Comparison of ENCODE assay signal across 8 cellular contexts in genomic region chr7:42843209-42843800, GRCh38.
A peak's percentile ranks its signal among the peaks of the same experiment; 100 is the strongest.
DNase-seq lines count a peak whose midpoint lies in the region; ATAC-seq and TF ChIP-seq lines count a peak whose summit lies in the region.

No MANE protein-coding gene starts in this region.

- H3K4me3 ChIP-seq in HL-60 (replicated peaks; ENCODE audit: insufficient read depth, low read length) (no peak overlapping the region), SK-N-MC (peak overlapping the region; percentile 31; the same call in 1 of the 2 replicates), psoas muscle (peak overlapping the region; percentile 51)

- intact Hi-C loops in psoas muscle (cut with DNase I), result loop anchor here in 1 of 2 donors (10.0 kb wide), 1 partner anchor 859 kb away; no protein-coding TSS in a partner anchor

- H3K9me3 Mint-ChIP-seq in stimulated activated effector memory CD8-positive, alpha-beta T cell treated with anti-CD3 and anti-CD28 coated beads, Interleukin-12 subunit alpha, Interleukin-12 subunit beta, amount 100 ng/mL, for 72 hours, result no peaks in the 10 kb centered on the region

- WGBS in psoas muscle, 3 donors, result 25 to 31% (median 28%) methylated on average over 12 of the region's 12 CpGs

- peak; percentile 27 for TF ChIP-seq CTCF in HL-60 (IDR thresholded peaks at IDR 0.05; ENCODE audit: insufficient read depth, low read length)
- TF ChIP-seq CTCF in psoas muscle (IDR thresholded peaks at IDR 0.05), result peak; percentile 51

- no peaks in the 10 kb centered on the region for H3K36me3 Mint-ChIP-seq in stimulated activated effector memory CD8-positive, alpha-beta T cell treated with anti-CD3 and anti-CD28 coated beads, Interleukin-12 subunit alpha, Interleukin-12 subunit beta, amount 100 ng/mL, for 72 hours

- H3K36me3 ChIP-seq in SK-N-MC (ENCODE audit: insufficient read depth, low read length), result no peaks in the 10 kb centered on the region
- H3K36me3 ChIP-seq in psoas muscle (ENCODE audit: insufficient read depth in 1 of 2, low read depth in 1 of 2), result no peaks in the 10 kb centered on the region

- no peak overlapping the region for H3K4me3 Mint-ChIP-seq in stimulated activated effector memory CD8-positive, alpha-beta T cell treated with anti-CD3 and anti-CD28 coated beads, Interleukin-12 subunit alpha, Interleukin-12 subunit beta, amount 100 ng/mL, for 72 hours

- H3K27me3 ChIP-seq in HL-60 (ENCODE audit: insufficient read depth, poor library complexity, severe bottlenecking) (peaks cover 9% of the 10 kb centered on the region), psoas muscle (ENCODE audit: insufficient read depth in 3 of 3, low read length in 2 of 3) (peaks cover 0 to 4% (median 0%) of the 10 kb centered on the region in 3 donors)

- ATAC-seq in psoas muscle, result peak; percentile 65 to 93 (median 83)
- no peak for ATAC-seq in stimulated activated effector memory CD8-positive, alpha-beta T cell treated with anti-CD3 and anti-CD28 coated beads, Interleukin-12 subunit alpha, Interleukin-12 subunit beta, amount 100 ng/mL, for 72 hours

- H3K4me1 Mint-ChIP-seq in stimulated activated effector memory CD8-positive, alpha-beta T cell treated with anti-CD3 and anti-CD28 coated beads, Interleukin-12 subunit alpha, Interleukin-12 subunit beta, amount 100 ng/mL, for 72 hours, result no peaks in the 10 kb centered on the region

- H3K27ac ChIP-seq in HL-60 (replicated peaks) (no peak overlapping the region), SK-N-MC (no peak overlapping the region), psoas muscle (no peak overlapping the region)

- H3K9me3 ChIP-seq in SK-N-MC (ENCODE audit: low read depth, low read length), result no peaks in the 10 kb centered on the region
- H3K9me3 ChIP-seq in psoas muscle, result no peaks in the 10 kb centered on the region

- no peaks in the 10 kb centered on the region for H3K4me1 ChIP-seq in psoas muscle

- no peak overlapping the region for H3K27ac Mint-ChIP-seq in stimulated activated effector memory CD8-positive, alpha-beta T cell treated with anti-CD3 and anti-CD28 coated beads, Interleukin-12 subunit alpha, Interleukin-12 subunit beta, amount 100 ng/mL, for 72 hours

- H3K9ac ChIP-seq in SK-N-MC (ENCODE audit: insufficient read length), result no peak overlapping the region

- peak; percentile 26 for DNase-seq in stimulated activated CD4-positive, alpha-beta T cell treated with anti-CD3 and anti-CD28 coated beads, Interleukin-15, amount 100 ng/mL, for 24 hours
- no peak for DNase-seq in stimulated activated CD4-positive, alpha-beta T cell treated with anti-CD3 and anti-CD28 coated beads, Interleukin-4, amount 100 ng/mL, for 1 hour
- DNase-seq in HL-60 (ENCODE audit: low read depth in 1 of 2, low spot score in 1 of 2) (peak in 1 of 2 experiments; percentile 46), SK-N-MC (ENCODE audit: low read depth, low spot score) (no peak), germinal center (ENCODE audit: low spot score) (peak; percentile 19), psoas muscle (peak in 1 of 2 donors; percentile 52), GF-D8 (lab: John Stamatoyannopoulos, UW) (no peak)
- DNase-seq in stimulated activated effector memory CD8-positive, alpha-beta T cell treated with anti-CD3 and anti-CD28 coated beads, Interleukin-12 subunit alpha, Interleukin-12 subunit beta, amount 100 ng/mL, for 72 hours (ENCODE audit: low spot score in 2 of 2), result no peak

Comparison
In these comparisons a context has a peak if more than half of its experiments do, and no peak if none do; other contexts are left out.
1. DNase-seq: peak in stimulated activated CD4-positive, alpha-beta T cell treated with anti-CD3 and anti-CD28 coated beads, Interleukin-15, amount 100 ng/mL, for 24 hours (single experiment) and germinal center (single experiment); none in stimulated activated CD4-positive, alpha-beta T cell treated with anti-CD3 and anti-CD28 coated beads, Interleukin-4, amount 100 ng/mL, for 1 hour (single experiment), SK-N-MC (single experiment), stimulated activated effector memory CD8-positive, alpha-beta T cell treated with anti-CD3 and anti-CD28 coated beads, Interleukin-12 subunit alpha, Interleukin-12 subunit beta, amount 100 ng/mL, for 72 hours (0 of 2) and GF-D8 (single experiment).